ENCODE assay signal across 8 cellular contexts in genomic region chr5:178069909-178070308, GRCh38. TPM values are rescaled to one million over a fixed set of nuclear protein-coding genes. Genes with fewer than 3 reads are reported as not detected.
DNase-seq lines count a peak whose midpoint lies in the region; ATAC-seq lines count a peak whose summit lies in the region.

No MANE protein-coding gene starts in this region.

- ATAC-seq in activated T-cell treated with anti-CD3 and anti-CD28 coated beads, Interleukin-2, amount 50 U/mL, for 4 hours = peak in 1 of 2 donors; percentile 43
- ATAC-seq in HG03139 (IDR thresholded peaks at IDR 0.05; ENCODE audit: unreplicated experiment) (no peak), GM21786 (IDR thresholded peaks at IDR 0.05; ENCODE audit: unreplicated experiment) (no peak), HG03571 (IDR thresholded peaks at IDR 0.05; ENCODE audit: unreplicated experiment) (no peak)

- no peak overlapping the region for H3K27ac Mint-ChIP-seq in activated T-cell treated with anti-CD3 and anti-CD28 coated beads, Interleukin-2, amount 50 U/mL, for 24 hours

- H3K4me1 Mint-ChIP-seq in activated T-cell treated with anti-CD3 and anti-CD28 coated beads, Interleukin-2, amount 50 U/mL, for 24 hours (ENCODE audit: low read depth) = peaks cover 9% of the 10 kb centered on the region
- H3K4me1 Mint-ChIP-seq in activated T-cell treated with anti-CD3 and anti-CD28 coated beads, Interleukin-2, amount 50 U/mL, for 4 hours (ENCODE audit: low read depth) = peaks cover 7% of the 10 kb centered on the region

- H3K4me3 Mint-ChIP-seq in activated T-cell treated with anti-CD3 and anti-CD28 coated beads, Interleukin-2, amount 50 U/mL, for 24 hours = no peak overlapping the region
- H3K4me3 Mint-ChIP-seq in activated T-cell treated with anti-CD3 and anti-CD28 coated beads, Interleukin-2, amount 50 U/mL, for 4 hours = no peak overlapping the region

- no peaks in the 10 kb centered on the region for H3K9me3 Mint-ChIP-seq in activated T-cell treated with anti-CD3 and anti-CD28 coated beads, Interleukin-2, amount 50 U/mL, for 24 hours
- no peaks in the 10 kb centered on the region for H3K9me3 Mint-ChIP-seq in activated T-cell treated with anti-CD3 and anti-CD28 coated beads, Interleukin-2, amount 50 U/mL, for 4 hours

- H3K36me3 Mint-ChIP-seq in activated T-cell treated with anti-CD3 and anti-CD28 coated beads, Interleukin-2, amount 50 U/mL, for 24 hours (ENCODE audit: low read depth) = no peaks in the 10 kb centered on the region
- H3K36me3 Mint-ChIP-seq in activated T-cell treated with anti-CD3 and anti-CD28 coated beads, Interleukin-2, amount 50 U/mL, for 4 hours (ENCODE audit: insufficient read depth) = no peaks in the 10 kb centered on the region

- H3K27me3 Mint-ChIP-seq in activated T-cell treated with anti-CD3 and anti-CD28 coated beads, Interleukin-2, amount 50 U/mL, for 24 hours = peaks cover 5% of the 10 kb centered on the region
- peaks cover 2% of the 10 kb centered on the region for H3K27me3 Mint-ChIP-seq in activated T-cell treated with anti-CD3 and anti-CD28 coated beads, Interleukin-2, amount 50 U/mL, for 4 hours (ENCODE audit: low read depth)

- peak; percentile 10 for DNase-seq in activated T-cell treated with anti-CD3 and anti-CD28 coated beads for 1 hour (ENCODE audit: low read depth)
- no peak for DNase-seq in activated T-cell treated with anti-CD3 and anti-CD28 coated beads, Interleukin-2, amount 50 U/mL, for 24 hours
- DNase-seq in NCI-H1694 (lab: John Stamatoyannopoulos, UW) = peak; percentile 43
- DNase-seq in activated T-cell treated with anti-CD3 and anti-CD28 coated beads, Interleukin-2, amount 50 U/mL, for 4 hours = peak; percentile 12
- DNase-seq in lung microvascular endothelial cell (ENCODE audit: low read depth in 2 of 2) = peak; percentile 34 to 63

RNA-seq across cellular contexts. Expression of gene N4BP3, which starts 43.4 kb away (rescaled TPM):
- 1 to 10 TPM; 6.4 to 7.8 (median 7.6) TPM for total RNA-seq in activated T-cell treated with anti-CD3 and anti-CD28 coated beads, Interleukin-2, amount 50 U/mL, for 4 hours
- total RNA-seq in lung microvascular endothelial cell = 18.3 and 23.8 TPM in 2 replicates
